In the genomic region with DNA sequence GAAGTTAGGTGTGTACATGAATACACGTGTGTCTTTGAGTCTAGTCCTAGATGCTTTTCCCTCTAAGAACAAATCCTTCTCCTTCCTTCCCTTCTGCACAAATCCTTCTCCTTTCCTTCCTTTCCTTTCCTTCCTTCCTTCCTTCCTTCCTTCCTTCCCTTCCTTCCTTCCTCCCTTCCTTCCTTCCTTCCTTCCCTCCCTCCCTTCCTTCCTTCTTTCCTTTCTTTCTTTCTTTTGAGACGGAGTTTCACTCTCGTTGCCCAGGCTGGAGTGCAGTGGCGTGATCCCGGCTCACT, we compare ENCODE assay signal across 8 cellular contexts. TPM values are rescaled to one million over a fixed set of nuclear protein-coding genes. Genes with fewer than 3 reads are reported as not detected.
DNase-seq lines count a peak whose midpoint lies in the region; ATAC-seq, FAIRE-seq and TF ChIP-seq lines count a peak whose summit lies in the region.
"Not testable (repeated sequence)": the region's sequence is repeated elsewhere in the genome, so short reads cannot be mapped to it uniquely, and the experiment has no call there.

No MANE protein-coding gene starts in this region.

- H3K4me1 Mint-ChIP-seq in CD4-positive, alpha-beta T cell (ENCODE audit: low read depth): peaks cover 32% of the 10 kb centered on the region
- peaks cover 29% of the 10 kb centered on the region for H3K4me1 Mint-ChIP-seq in T-helper 17 cell
- H3K4me1 Mint-ChIP-seq in activated T-helper 17 cell treated with anti-CD3 and anti-CD28 coated beads, Interleukin-2, amount 50 U/mL, for 72 hours: peaks cover 26% of the 10 kb centered on the region
- peaks cover 20% of the 10 kb centered on the region for H3K4me1 Mint-ChIP-seq in neural progenitor cell

- not testable (repeated sequence) for H4K20me1 ChIP-seq in KMS-11 (ENCODE audit: insufficient read depth); mammary epithelial cell (ENCODE audit: insufficient read depth, low read length); keratinocyte (ENCODE audit: control insufficient read depth, extremely low read depth, insufficient read depth, low read length); neural progenitor cell (ENCODE audit: low read depth)

- not testable (repeated sequence) for DNase-seq in CD4-positive, alpha-beta T cell; T-helper 17 cell; mammary epithelial cell; keratinocyte (ENCODE audit: low read depth, low spot score); neural progenitor cell (ENCODE audit: low spot score); substantia nigra (lab: John Stamatoyannopoulos, UW)

- H3K27me3 Mint-ChIP-seq in CD4-positive, alpha-beta T cell; T-helper 17 cell; activated T-helper 17 cell treated with anti-CD3 and anti-CD28 coated beads, Interleukin-2, amount 50 U/mL, for 72 hours; neural progenitor cell (ENCODE audit: insufficient read depth, low read depth): not testable (repeated sequence)

- H3K79me2 ChIP-seq in KMS-11 (ENCODE audit: insufficient read depth, low read depth) (peaks cover 12% of the 10 kb centered on the region; the same call in 1 of the 2 replicates), mammary epithelial cell (ENCODE audit: insufficient read depth, low read length) (peaks cover 15% of the 10 kb centered on the region), neural progenitor cell (ENCODE audit: low read depth) (peaks cover 11% of the 10 kb centered on the region)
- H3K79me2 ChIP-seq in keratinocyte (ENCODE audit: control insufficient read depth, insufficient read depth, low read length): not testable (repeated sequence)

- peaks cover 53% of the 10 kb centered on the region for H3K36me3 Mint-ChIP-seq in CD4-positive, alpha-beta T cell (ENCODE audit: low read depth)
- not testable (repeated sequence) for H3K36me3 Mint-ChIP-seq in T-helper 17 cell (ENCODE audit: low read depth)
- H3K36me3 Mint-ChIP-seq in activated T-helper 17 cell treated with anti-CD3 and anti-CD28 coated beads, Interleukin-2, amount 50 U/mL, for 72 hours (ENCODE audit: low read depth): peaks cover 75% of the 10 kb centered on the region
- H3K36me3 Mint-ChIP-seq in neural progenitor cell: peaks cover 29% of the 10 kb centered on the region

- not testable (repeated sequence) for H3K9ac ChIP-seq in KMS-11; mammary epithelial cell (ENCODE audit: insufficient read depth, low read length); neural progenitor cell
- H3K9ac ChIP-seq in keratinocyte (ENCODE audit: control insufficient read depth, extremely low read depth, insufficient read depth, low read length): peak overlapping the region; percentile 4

- not testable (repeated sequence) for H3K27ac ChIP-seq in CD4-positive, alpha-beta T cell (ENCODE audit: low read depth, low read length); KMS-11; mammary epithelial cell (ENCODE audit: insufficient read depth, low read depth, low read length); keratinocyte (ENCODE audit: control insufficient read depth, insufficient read depth, low read length); neural progenitor cell
- peak overlapping the region; percentile 52 for H3K27ac ChIP-seq in substantia nigra (ENCODE audit: low read depth, low read length, poor library complexity, severe bottlenecking)

- peaks cover 65% of the 10 kb centered on the region for H3F3A ChIP-seq in neural progenitor cell (ENCODE audit: low read depth)

- CTCF ChIA-PET in CD4-positive, alpha-beta T cell (lab: Charles Lee): interaction anchor here (0.6 to 4.7 kb wide), 15 partner anchors 9 to 257 kb away, joined by 3 to 56 read pairs (median 7); a partner anchor contains a TSS
- CTCF ChIA-PET in mammary epithelial cell (lab: Charles Lee; ENCODE audit: low non-redundant PET): interaction anchor here (0.6 kb wide), 1 partner anchor 256 kb away, joined by 3 read pairs; no protein-coding TSS in a partner anchor

- intact Hi-C loops in CD4-positive, alpha-beta T cell (cut with DNase I, micrococcal nuclease): loop anchor here (1.0 to 5.0 kb wide), 7 partner anchors 13 to 185 kb away; a partner anchor contains a TSS
- intact Hi-C loops in mammary epithelial cell (cut with micrococcal nuclease): loop anchor here (1.0 to 10.0 kb wide), 5 partner anchors 46 to 259 kb away; a partner anchor contains a TSS

- 67% methylated on average over 5 of the region's 5 CpGs for WGBS in mammary epithelial cell (ENCODE audit: low coverage, missing lambda C conversion rate)

- H3K9me1 ChIP-seq in keratinocyte (ENCODE audit: control insufficient read depth, extremely low read depth, insufficient read depth, low read length): not testable (repeated sequence)

- TF ChIP-seq CTCF in CD4-positive, alpha-beta T cell (IDR thresholded peaks at IDR 0.05); KMS-11 (conservative IDR thresholded peaks at IDR 0.05; ENCODE audit: low read depth, low read length); mammary epithelial cell (conservative IDR thresholded peaks at IDR 0.05 in 1 of 2, IDR thresholded peaks at IDR 0.05 in 1 of 2; ENCODE audit: extremely low read depth in 1 of 2, insufficient read depth in 1 of 2, low read depth in 1 of 2, low read length in 2 of 2); keratinocyte (optimal IDR thresholded peaks at IDR 0.05 in 1 of 3, IDR thresholded peaks at IDR 0.05 in 1 of 3, conservative IDR thresholded peaks at IDR 0.05 in 1 of 3; ENCODE audit: extremely low read depth in 1 of 3, insufficient read depth in 2 of 3, low read length in 3 of 3); neural progenitor cell (IDR thresholded peaks at IDR 0.05): not testable (repeated sequence)

- ATAC-seq in CD4-positive, alpha-beta T cell (ENCODE audit: poor library complexity); T-helper 17 cell; activated T-helper 17 cell treated with anti-CD3 and anti-CD28 coated beads, Interleukin-2, amount 50 U/mL, for 72 hours (replicated peaks): not testable (repeated sequence)

- H3K9me3 ChIP-seq in CD4-positive, alpha-beta T cell (ENCODE audit: control insufficient read depth, low read length); T-helper 17 cell (ENCODE audit: control insufficient read depth, low read length, poor library complexity, severe bottlenecking); mammary epithelial cell (replicated peaks; ENCODE audit: insufficient read depth, low read length); keratinocyte (ENCODE audit: control insufficient read depth, low read depth, low read length); neural progenitor cell (ENCODE audit: low read depth): not testable (repeated sequence)

- BruUV-seq in mammary epithelial cell (replicated peaks; lab: Mats Ljungman, UMichigan): not testable (repeated sequence)

- H3K4me3 Mint-ChIP-seq in CD4-positive, alpha-beta T cell: peak overlapping the region; percentile 85
- H3K4me3 Mint-ChIP-seq in T-helper 17 cell: peak overlapping the region; percentile 96
- peak overlapping the region; percentile 99 for H3K4me3 Mint-ChIP-seq in activated T-helper 17 cell treated with anti-CD3 and anti-CD28 coated beads, Interleukin-2, amount 50 U/mL, for 72 hours
- peak overlapping the region; percentile 86 for H3K4me3 Mint-ChIP-seq in neural progenitor cell

- FAIRE-seq in keratinocyte (lab: Jason Lieb, UNC): not testable (repeated sequence)

- not testable (repeated sequence) for H3K36me3 ChIP-seq in KMS-11 (ENCODE audit: insufficient read depth); neural progenitor cell
- peaks cover 16% of the 10 kb centered on the region for H3K36me3 ChIP-seq in mammary epithelial cell (ENCODE audit: insufficient read depth, low read length)
- H3K36me3 ChIP-seq in keratinocyte (ENCODE audit: control insufficient read depth in 2 of 2, extremely low read depth in 1 of 2, insufficient read depth in 2 of 2, low read length in 2 of 2): peaks cover 14 to 22% of the 10 kb centered on the region in 2 experiments

- dilution Hi-C loops in mammary epithelial cell (cut with HindIII; ENCODE audit: low sequenced_read_pairs): loop anchor here (5.0 kb wide), 1 partner anchor 36 kb away; no protein-coding TSS in a partner anchor
- dilution Hi-C loops in keratinocyte (cut with MboI; ENCODE audit: extremely low pct_ligation_motif_present, low sequenced_read_pairs): not testable (repeated sequence)

- peak overlapping the region; percentile 31; the same call in 1 of the 2 replicates for H3K4me2 ChIP-seq in KMS-11
- H3K4me2 ChIP-seq in mammary epithelial cell (ENCODE audit: insufficient read depth, low read depth, low read length): peak overlapping the region; percentile 92
- H3K4me2 ChIP-seq in keratinocyte (ENCODE audit: control insufficient read depth, extremely low read depth, insufficient read depth, low read depth, low read length): peak overlapping the region; percentile 75
- not testable (repeated sequence) for H3K4me2 ChIP-seq in neural progenitor cell

- POLR2A ChIA-PET in CD4-positive, alpha-beta T cell (lab: Charles Lee): interaction anchor here (0.8 to 2.1 kb wide), 3 partner anchors 23 to 175 kb away, joined by 3 to 8 read pairs (median 4); a partner anchor contains a TSS

- peaks cover 21% of the 10 kb centered on the region for H3K4me1 ChIP-seq in KMS-11 (ENCODE audit: low read depth, poor library complexity, severe bottlenecking)
- H3K4me1 ChIP-seq in mammary epithelial cell (ENCODE audit: insufficient read depth, low read length): peaks cover 14% of the 10 kb centered on the region
- peaks cover 28% of the 10 kb centered on the region for H3K4me1 ChIP-seq in keratinocyte (ENCODE audit: control insufficient read depth, extremely low read depth, insufficient read depth, low read length)
- H3K4me1 ChIP-seq in neural progenitor cell: not testable (repeated sequence)

- not testable (repeated sequence) for H3K9me3 Mint-ChIP-seq in CD4-positive, alpha-beta T cell; activated T-helper 17 cell treated with anti-CD3 and anti-CD28 coated beads, Interleukin-2, amount 50 U/mL, for 72 hours; neural progenitor cell

- H3K27me3 ChIP-seq in CD4-positive, alpha-beta T cell (ENCODE audit: control insufficient read depth, insufficient read depth, low read length); KMS-11 (ENCODE audit: insufficient read depth, low read depth); mammary epithelial cell (ENCODE audit: insufficient read depth, low read length); keratinocyte (ENCODE audit: control insufficient read depth, extremely low read depth, insufficient read depth, low read length); neural progenitor cell: not testable (repeated sequence)

- H3K4me3 ChIP-seq in KMS-11 (IDR thresholded peaks at IDR 0.05; ENCODE audit: insufficient read depth, low read depth, low read length); mammary epithelial cell (replicated peaks in 1 of 3; ENCODE audit: insufficient read depth in 1 of 3, low read depth in 2 of 3, low read length in 3 of 3); keratinocyte (ENCODE audit: control insufficient read depth in 2 of 3, extremely low read depth in 1 of 3, insufficient read depth in 2 of 3, low read depth in 1 of 3, low read length in 3 of 3); neural progenitor cell: not testable (repeated sequence)

- H2AFZ ChIP-seq in KMS-11 (ENCODE audit: low read depth); mammary epithelial cell (ENCODE audit: low read depth, low read length); keratinocyte (ENCODE audit: control insufficient read depth, low read length); neural progenitor cell (replicated peaks): not testable (repeated sequence)

- in situ Hi-C loops in mammary epithelial cell (cut with MboI; ENCODE audit: low sequenced_read_pairs in 2 of 2): loop anchor here in 1 of 2 donors (10.0 kb wide), 1 partner anchor 149 kb away; no protein-coding TSS in a partner anchor

- H3K27ac Mint-ChIP-seq in CD4-positive, alpha-beta T cell: peak overlapping the region; percentile 85
- peak overlapping the region; percentile 19 for H3K27ac Mint-ChIP-seq in T-helper 17 cell
- H3K27ac Mint-ChIP-seq in activated T-helper 17 cell treated with anti-CD3 and anti-CD28 coated beads, Interleukin-2, amount 50 U/mL, for 72 hours: peak overlapping the region; percentile 61
- H3K27ac Mint-ChIP-seq in neural progenitor cell: peak overlapping the region; percentile 16

RNA-seq across cellular contexts. Expression of a gene that starts 0.6 kb away (rescaled TPM):
- total RNA-seq in CD4-positive, alpha-beta T cell: 10 to 100 TPM; 33.5 to 34.3 TPM
- total RNA-seq in T-helper 17 cell: 10 to 100 TPM; 21.0 TPM
- total RNA-seq in activated T-helper 17 cell treated with anti-CD3 and anti-CD28 coated beads, Interleukin-2, amount 50 U/mL, for 72 hours: 10 to 100 TPM; 24.9 to 82.1 TPM
- total RNA-seq in mammary epithelial cell: 1 to 10 TPM; 2.3 to 7.3 TPM
- polyA plus RNA-seq in mammary epithelial cell: 7.9 TPM
- 6.2 TPM for polyA minus RNA-seq in mammary epithelial cell
- 1.7 to 4.0 TPM (median 3.4 TPM) in 3 replicates for polyA plus RNA-seq in keratinocyte
- 1.1 TPM for polyA plus RNA-seq in keratinocyte (2011; ENCODE audit: low read depth)
- 1.9 TPM in 2 replicates for polyA plus RNA-seq in keratinocyte (2011; cell fraction: cytosol; rRNA removed)
- polyA plus RNA-seq in keratinocyte (2011; cell fraction: nucleus; rRNA removed): 2.8 and 3.0 TPM in 2 replicates
- 1.0 and 2.6 TPM in 2 replicates for polyA plus RNA-seq in keratinocyte (2012; ENCODE audit: low replicate concordance)
- 0.89 to 4.7 TPM (median 3.5 TPM) in 3 replicates for polyA minus RNA-seq in keratinocyte
- polyA minus RNA-seq in keratinocyte (2011; cell fraction: cytosol; rRNA and poly(A)+ RNA removed): 1.3 TPM
- polyA minus RNA-seq in keratinocyte (2011; cell fraction: nucleus; rRNA and poly(A)+ RNA removed): 0.70 and 0.95 TPM in 2 replicates
- total RNA-seq in neural progenitor cell (ENCODE audit: low replicate concordance): 25.6 and 36.0 TPM in 2 replicates

RNA-seq across cellular contexts. Expression of a gene that starts 6.0 kb away (rescaled TPM):
- 10 to 100 TPM; 79.7 to 85.1 TPM for total RNA-seq in CD4-positive, alpha-beta T cell
- 100 to 1,000 TPM; 132 to 147 TPM for total RNA-seq in T-helper 17 cell
- total RNA-seq in activated T-helper 17 cell treated with anti-CD3 and anti-CD28 coated beads, Interleukin-2, amount 50 U/mL, for 72 hours: 100 to 1,000 TPM in 1 of 2 donors, 10 to 100 TPM in 1; 85.8 to 113 TPM
- total RNA-seq in mammary epithelial cell: 100 to 1,000 TPM in 1 of 2 donors, 10 to 100 TPM in 1; 80.2 to 129 TPM
- 105 TPM for polyA plus RNA-seq in mammary epithelial cell
- 226 TPM for polyA minus RNA-seq in mammary epithelial cell
- polyA plus RNA-seq in keratinocyte: 50.7 to 79.4 TPM (median 67.2 TPM) in 3 replicates
- 40.9 TPM for polyA plus RNA-seq in keratinocyte (2011; ENCODE audit: low read depth)
- polyA plus RNA-seq in keratinocyte (2011; cell fraction: cytosol; rRNA removed): 64.5 and 90.7 TPM in 2 replicates
- polyA plus RNA-seq in keratinocyte (2011; cell fraction: nucleus; rRNA removed): 53.1 and 62.0 TPM in 2 replicates
- polyA plus RNA-seq in keratinocyte (2012; ENCODE audit: low replicate concordance): 20.8 and 84.9 TPM in 2 replicates
- 85.8 to 208 TPM (median 114 TPM) in 3 replicates for polyA minus RNA-seq in keratinocyte
- polyA minus RNA-seq in keratinocyte (2011; cell fraction: cytosol; rRNA and poly(A)+ RNA removed): 87.1 TPM
- polyA minus RNA-seq in keratinocyte (2011; cell fraction: nucleus; rRNA and poly(A)+ RNA removed): 20.3 and 33.7 TPM in 2 replicates
- 84.0 and 131 TPM in 2 replicates for total RNA-seq in neural progenitor cell (ENCODE audit: low replicate concordance)

RNA-seq across cellular contexts. Expression of a gene that starts 47.8 kb away (rescaled TPM):
- total RNA-seq in CD4-positive, alpha-beta T cell: 100 to 1,000 TPM; 232 to 247 TPM
- total RNA-seq in T-helper 17 cell: 100 to 1,000 TPM; 164 to 174 TPM
- 10 to 100 TPM; 56.9 to 60.2 TPM for total RNA-seq in activated T-helper 17 cell treated with anti-CD3 and anti-CD28 coated beads, Interleukin-2, amount 50 U/mL, for 72 hours
- 10 to 100 TPM; 22.7 to 31.1 TPM for total RNA-seq in mammary epithelial cell
- polyA plus RNA-seq in mammary epithelial cell: 17.8 TPM
- polyA minus RNA-seq in mammary epithelial cell: 60.6 TPM
- 7.1 to 16.1 TPM (median 9.6 TPM) in 3 replicates for polyA plus RNA-seq in keratinocyte
- polyA plus RNA-seq in keratinocyte (2011; ENCODE audit: low read depth): 17.2 TPM
- 7.7 and 14.6 TPM in 2 replicates for polyA plus RNA-seq in keratinocyte (2011; cell fraction: cytosol; rRNA removed)
- polyA plus RNA-seq in keratinocyte (2011; cell fraction: nucleus; rRNA removed): 34.3 and 36.9 TPM in 2 replicates
- polyA plus RNA-seq in keratinocyte (2012; ENCODE audit: low replicate concordance): 9.8 and 13.6 TPM in 2 replicates
- polyA minus RNA-seq in keratinocyte: 13.8 to 92.4 TPM (median 17.2 TPM) in 3 replicates
- polyA minus RNA-seq in keratinocyte (2011; cell fraction: cytosol; rRNA and poly(A)+ RNA removed): 14.6 TPM
- 16.5 and 29.5 TPM in 2 replicates for polyA minus RNA-seq in keratinocyte (2011; cell fraction: nucleus; rRNA and poly(A)+ RNA removed)
- total RNA-seq in neural progenitor cell (ENCODE audit: low replicate concordance): 49.1 and 54.3 TPM in 2 replicates

RNA-seq across cellular contexts. Expression of a gene that starts 48.7 kb away (rescaled TPM):
- 10 to 100 TPM; 15.6 to 16.8 TPM for total RNA-seq in CD4-positive, alpha-beta T cell
- total RNA-seq in T-helper 17 cell (10 to 100 TPM; 19.0 to 20.5 TPM), mammary epithelial cell (10 to 100 TPM; 48.4 to 53.2 TPM), neural progenitor cell (ENCODE audit: low replicate concordance) (25.8 and 44.8 TPM in 2 replicates)
- total RNA-seq in activated T-helper 17 cell treated with anti-CD3 and anti-CD28 coated beads, Interleukin-2, amount 50 U/mL, for 72 hours: 10 to 100 TPM; 38.2 to 60.2 TPM
- polyA plus RNA-seq in mammary epithelial cell (68.5 TPM), keratinocyte (46.5 to 63.3 TPM (median 60.6 TPM) in 3 replicates)
- polyA minus RNA-seq in mammary epithelial cell (83.1 TPM), keratinocyte (69.9 to 97.5 TPM (median 83.5 TPM) in 3 replicates)
- polyA plus RNA-seq in keratinocyte (2011; ENCODE audit: low read depth): 39.8 TPM
- polyA plus RNA-seq in keratinocyte (2011; cell fraction: cytosol; rRNA removed): 45.9 and 51.3 TPM in 2 replicates
- 52.7 and 62.4 TPM in 2 replicates for polyA plus RNA-seq in keratinocyte (2011; cell fraction: nucleus; rRNA removed)
- 39.5 and 42.5 TPM in 2 replicates for polyA plus RNA-seq in keratinocyte (2012; ENCODE audit: low replicate concordance)
- 48.3 TPM for polyA minus RNA-seq in keratinocyte (2011; cell fraction: cytosol; rRNA and poly(A)+ RNA removed)
- polyA minus RNA-seq in keratinocyte (2011; cell fraction: nucleus; rRNA and poly(A)+ RNA removed): 19.4 and 24.8 TPM in 2 replicates

Comparison
In these comparisons a context has a peak if more than half of its experiments do, and no peak if none do; other contexts are left out.
1. H3K27ac Mint-ChIP-seq: peak in every context shown above with its lines; median percentile 85 in CD4-positive, alpha-beta T cell; 61 in activated T-helper 17 cell treated with anti-CD3 and anti-CD28 coated beads, Interleukin-2, amount 50 U/mL, for 72 hours; 19 in T-helper 17 cell; 16 in neural progenitor cell.